In the genomic region with DNA sequence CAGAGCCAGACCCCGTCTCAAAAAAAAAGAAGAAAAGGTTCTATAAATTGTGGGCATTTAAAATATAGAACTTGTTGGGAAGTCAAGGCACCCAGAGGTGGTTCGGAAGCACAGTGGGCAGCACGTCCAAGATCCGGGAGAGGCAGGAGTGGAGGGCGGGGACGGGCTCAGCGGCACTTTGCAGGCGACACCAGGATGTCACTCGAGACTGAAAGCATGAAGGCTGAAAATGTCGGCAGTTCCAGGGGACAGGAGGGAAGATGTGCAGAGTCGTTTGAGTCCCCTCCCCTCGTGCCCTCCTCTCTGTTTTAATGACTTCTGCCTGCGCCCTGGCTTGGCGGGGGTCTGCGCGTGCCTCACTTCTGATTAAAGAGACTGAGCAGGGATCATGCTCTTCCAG, we compare ENCODE assay signal across 29 cellular contexts.
"Had no signal": no experiment of that assay in that cellular context is flagged by ENCODE, and none has a peak within 500 bp of the region (broad histone marks: within the 10 kb centered on the region; RNA-seq: fewer than 3 reads in every experiment).

No MANE protein-coding gene starts in this region.

- H3K27ac ChIP-seq: colonic mucosa, coronary artery, dorsolateral prefrontal cortex, epithelial cell of prostate, esophagus muscularis mucosa, esophagus squamous epithelium, foreskin keratinocyte, gastrocnemius medialis, gastroesophageal sphincter, heart left ventricle, heart right ventricle had no signal

- H3K4me1 Mint-ChIP-seq: endodermal cell had no signal

- ATAC-seq: effector memory CD8-positive, alpha-beta T cell; esophagus mucosa; foreskin keratinocyte; gastrocnemius medialis; gastroesophageal sphincter; heart right ventricle had no signal

- H3K9me3 Mint-ChIP-seq: dendritic cell treated with granulocyte-macrophage colony-stimulating factor and Interleukin-4, amounts not matched to agents 40 ng/mL and 50 ng/mL, for 4 days; effector memory CD8-positive, alpha-beta T cell; endodermal cell had no signal

- H3K27ac Mint-ChIP-seq: dendritic cell treated with granulocyte-macrophage colony-stimulating factor and Interleukin-4, amounts not matched to agents 40 ng/mL and 50 ng/mL, for 4 days; effector memory CD8-positive, alpha-beta T cell had no signal

- H3K9me3 ChIP-seq: colonic mucosa, esophagus muscularis mucosa, esophagus squamous epithelium, gastrocnemius medialis, gastroesophageal sphincter, heart left ventricle, heart right ventricle had no signal

- FAIRE-seq: colon, endometrium, endothelial cell of umbilical vein, frontal cortex had no signal

- H3K27me3 ChIP-seq: colonic mucosa, dorsolateral prefrontal cortex, esophagus muscularis mucosa, esophagus squamous epithelium, foreskin keratinocyte, gastrocnemius medialis, gastroesophageal sphincter, heart left ventricle, heart right ventricle had no signal

- H3K4me3 ChIP-seq: colonic mucosa, coronary artery, dorsolateral prefrontal cortex, esophagus muscularis mucosa, esophagus squamous epithelium, gastrocnemius medialis, gastroesophageal sphincter, heart left ventricle, heart right ventricle had no signal

- DNase-seq: colonic mucosa; cortex of kidney; dermis blood vessel endothelial cell; dorsolateral prefrontal cortex; effector CD4-positive, alpha-beta T cell; effector CD8-positive, alpha-beta T cell; effector memory CD4-positive, alpha-beta T cell; effector memory CD8-positive, alpha-beta T cell; endodermal cell; erythroblast; esophagus squamous epithelium; foreskin fibroblast; foreskin keratinocyte; foreskin melanocyte; gastrocnemius medialis; glutamatergic neuron; head of caudate nucleus; heart right ventricle had no signal

- H3K4me3 Mint-ChIP-seq: dendritic cell treated with granulocyte-macrophage colony-stimulating factor and Interleukin-4, amounts not matched to agents 40 ng/mL and 50 ng/mL, for 4 days; effector memory CD8-positive, alpha-beta T cell; endodermal cell had no signal

- H3K36me3 ChIP-seq: colonic mucosa had no signal

- H3K27me3 Mint-ChIP-seq: dendritic cell treated with granulocyte-macrophage colony-stimulating factor and Interleukin-4, amounts not matched to agents 40 ng/mL and 50 ng/mL, for 4 days; effector memory CD8-positive, alpha-beta T cell had no signal

- H3K4me1 ChIP-seq: colonic mucosa, esophagus muscularis mucosa, esophagus squamous epithelium, foreskin keratinocyte, gastrocnemius medialis, gastroesophageal sphincter, heart left ventricle, heart right ventricle had no signal
